ENCODE assay signal across 17 cellular contexts in the genomic region with DNA sequence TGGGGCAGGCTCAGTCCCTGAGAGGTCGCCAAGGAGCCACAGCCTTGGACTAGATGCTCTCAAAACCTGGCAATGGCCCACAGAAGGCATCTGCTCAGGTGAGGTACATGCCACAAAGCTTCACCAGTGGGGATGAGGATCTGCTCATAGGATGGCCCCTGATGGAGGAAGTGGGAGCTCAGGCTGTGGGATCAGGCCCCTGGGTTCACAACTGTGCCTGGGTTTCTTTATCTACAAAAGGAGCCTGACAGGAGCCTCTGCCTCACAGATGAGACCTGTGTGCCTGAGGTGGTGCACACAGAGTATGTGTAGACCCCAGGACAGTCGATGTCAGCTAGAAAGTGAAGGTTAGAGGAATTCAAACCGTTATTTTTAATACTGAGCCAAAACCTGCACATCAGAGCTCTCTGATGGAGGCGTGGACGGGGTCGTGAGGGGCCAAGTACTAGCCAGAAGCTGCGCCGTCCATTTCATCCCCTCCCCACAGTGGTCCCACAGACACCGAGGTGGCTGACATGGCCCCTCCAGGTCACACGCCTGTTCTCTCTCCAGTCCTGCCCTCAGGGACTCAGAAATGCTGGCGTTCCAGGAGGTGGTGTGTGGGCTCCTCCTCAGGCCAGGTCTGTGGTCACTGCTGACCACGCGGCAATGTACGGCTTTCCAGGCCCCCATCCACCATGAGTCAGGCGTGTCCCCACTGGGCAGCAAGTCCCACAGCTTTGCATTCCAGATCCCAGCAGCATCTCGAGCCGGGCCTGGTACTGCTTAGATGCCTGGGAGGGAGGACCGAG. TPM values are rescaled to one million over a fixed set of nuclear protein-coding genes. Genes with fewer than 3 reads are reported as not detected.
DNase-seq lines count a peak whose midpoint lies in the region; ATAC-seq and TF ChIP-seq lines count a peak whose summit lies in the region.
"Had no signal": no experiment of that assay in that cellular context is flagged by ENCODE, and none has a peak within 500 bp of the region (broad histone marks: within the 10 kb centered on the region; RNA-seq: fewer than 3 reads in every experiment).

No MANE protein-coding gene starts in this region.

- no peak for TF ChIP-seq EP300 in esophagus muscularis mucosa (IDR thresholded peaks at IDR 0.05)

- H3K27ac ChIP-seq in RWPE1 = peak overlapping the region; percentile 100
- H3K27ac ChIP-seq in upper lobe of right lung = no peak overlapping the region
- H3K27ac ChIP-seq in esophagus muscularis mucosa (replicated peaks in 1 of 4) = no peak overlapping the region
- H3K27ac ChIP-seq: uterus had no signal

- H3K4me1 ChIP-seq in upper lobe of right lung (peaks cover 4% of the 10 kb centered on the region), esophagus muscularis mucosa (peaks cover 0 to 18% (median 7%) of the 10 kb centered on the region in 4 donors)
- H3K4me1 ChIP-seq: uterus had no signal

- H3K4me3 ChIP-seq in upper lobe of right lung = no peak overlapping the region
- H3K4me3 ChIP-seq in esophagus muscularis mucosa = no peak overlapping the region
- H3K4me3 ChIP-seq: gastroesophageal sphincter, uterus had no signal

- H3K9me3 Mint-ChIP-seq in activated naive CD4-positive, alpha-beta T cell treated with anti-CD3 and anti-CD28 coated beads, Interleukin-2, amount 50 U/mL, for 72 hours = no peaks in the 10 kb centered on the region
- H3K9me3 Mint-ChIP-seq: neural crest cell had no signal

- POLR2A ChIA-PET in RWPE1 (lab: Yijun Ruan, JAX; ENCODE audit: low non-redundant PET) = interaction anchor here (1.1 kb wide), 1 partner anchor 33 kb away, joined by 3 read pairs; no protein-coding TSS in a partner anchor

- H3K36me3 ChIP-seq in upper lobe of right lung = no peaks in the 10 kb centered on the region
- no peaks in the 10 kb centered on the region for H3K36me3 ChIP-seq in esophagus muscularis mucosa
- H3K36me3 ChIP-seq: gastroesophageal sphincter, uterus had no signal

- no peak for TF ChIP-seq CTCF in RWPE1 (conservative IDR thresholded peaks at IDR 0.05; ENCODE audit: low read depth)
- no peak for TF ChIP-seq CTCF in upper lobe of right lung (IDR thresholded peaks at IDR 0.05)
- TF ChIP-seq CTCF in esophagus muscularis mucosa (IDR thresholded peaks at IDR 0.05) = no peak

- H3K9me3 ChIP-seq in upper lobe of right lung = no peaks in the 10 kb centered on the region
- H3K9me3 ChIP-seq in esophagus muscularis mucosa = no peaks in the 10 kb centered on the region
- H3K9me3 ChIP-seq: gastroesophageal sphincter, uterus had no signal

- H3K36me3 Mint-ChIP-seq in activated naive CD4-positive, alpha-beta T cell treated with anti-CD3 and anti-CD28 coated beads, Interleukin-2, amount 50 U/mL, for 72 hours = no peaks in the 10 kb centered on the region

- H3K27ac Mint-ChIP-seq in activated naive CD4-positive, alpha-beta T cell treated with anti-CD3 and anti-CD28 coated beads, Interleukin-2, amount 50 U/mL, for 72 hours = no peak overlapping the region

- CTCF ChIA-PET in RWPE1 (lab: Yijun Ruan, JAX) = interaction anchor here (0.6 to 3.0 kb wide), 3 partner anchors 10 to 49 kb away, joined by 3 to 17 read pairs (median 7); no protein-coding TSS in a partner anchor

- no peak for TF ChIP-seq POLR2A in esophagus muscularis mucosa (IDR thresholded peaks at IDR 0.05; ENCODE audit: low read depth)

- 88% methylated on average over 11 of the region's 18 CpGs for WGBS in esophagus muscularis mucosa

- ATAC-seq in activated naive CD4-positive, alpha-beta T cell treated with anti-CD3 and anti-CD28 coated beads, Interleukin-2, amount 50 U/mL, for 72 hours = no peak
- ATAC-seq in upper lobe of right lung = no peak
- ATAC-seq: gastroesophageal sphincter had no signal

- DNase-seq in activated naive CD4-positive, alpha-beta T cell treated with anti-CD3 and anti-CD28 coated beads, Interleukin-2, amount 50 U/mL, for 16 hours = peak; percentile 5
- no peak for DNase-seq in activated naive CD4-positive, alpha-beta T cell treated with anti-CD3 and anti-CD28 coated beads, Interleukin-2, amount 50 U/mL, for 72 hours (ENCODE audit: low spot score in 2 of 2)
- DNase-seq in RWPE1 (ENCODE audit: low spot score) (no peak), cardiac septum (ENCODE audit: low spot score) (peak; percentile 24), upper lobe of right lung (peak; percentile 51), esophagus muscularis mucosa (ENCODE audit: extremely low spot score) (no peak), midbrain (lab: John Stamatoyannopoulos, UW) (no peak), retina (no peak)
- DNase-seq: activated CD4-positive, alpha-beta T cell treated with anti-CD3 and anti-CD28 coated beads for 4 hours; anterior cingulate cortex; Karpas-422; NCI-H1436 treated with DMSO at 0.1 percent for 48 hours; NCI-H345; uterus had no signal

- intact Hi-C loops in cardiac septum (cut with DNase I) (no loop called here), upper lobe of right lung (cut with DNase I) (no loop called here), esophagus muscularis mucosa (cut with DNase I) (no loop called here)

- H3K27me3 ChIP-seq in upper lobe of right lung (peaks cover 48% of the 10 kb centered on the region), esophagus muscularis mucosa (peaks cover 0 to 80% (median 2%) of the 10 kb centered on the region in 4 donors)

RNA-seq across cellular contexts. Expression of gene NTSR1, which starts 33.3 kb away (rescaled TPM):
- total RNA-seq in activated naive CD4-positive, alpha-beta T cell treated with anti-CD3 and anti-CD28 coated beads, Interleukin-2, amount 50 U/mL, for 72 hours = not detected
- total RNA-seq in cardiac septum (0.08 TPM), upper lobe of right lung (0.09 TPM), esophagus muscularis mucosa (1 to 10 TPM in 1 of 4 donors, under 1 TPM in 3; 0.42 to 1.6 (median 0.80) TPM)
- total RNA-seq: G401, neural crest cell, uterus had no signal

RNA-seq across cellular contexts. Expression of gene MRGBP, which starts 54.4 kb away (rescaled TPM):
- 10 to 100 TPM; 13.5 to 19.4 TPM for total RNA-seq in activated naive CD4-positive, alpha-beta T cell treated with anti-CD3 and anti-CD28 coated beads, Interleukin-2, amount 50 U/mL, for 72 hours
- total RNA-seq in cardiac septum (7.9 TPM), upper lobe of right lung (8.8 TPM), esophagus muscularis mucosa (10 to 100 TPM in 2 of 4 donors, 1 to 10 TPM in 2; 7.6 to 16.7 (median 10.3) TPM)

Comparison
In these comparisons a context has a peak if more than half of its experiments do, and no peak if none do; other contexts are left out.
1. DNase-seq: peak in activated naive CD4-positive, alpha-beta T cell treated with anti-CD3 and anti-CD28 coated beads, Interleukin-2, amount 50 U/mL, for 16 hours (single experiment), cardiac septum (single experiment) and upper lobe of right lung (single experiment); none in activated naive CD4-positive, alpha-beta T cell treated with anti-CD3 and anti-CD28 coated beads, Interleukin-2, amount 50 U/mL, for 72 hours (0 of 2), RWPE1 (single experiment), esophagus muscularis mucosa (single experiment), midbrain (single experiment) and retina (single experiment).